27 cellular contexts compared by ENCODE assay signal in genomic region chr3:116367761-116368395, GRCh38.
"Had no signal": no experiment of that assay in that cellular context is flagged by ENCODE, and none has a peak within 500 bp of the region (broad histone marks: within the 10 kb centered on the region; RNA-seq: fewer than 3 reads in every experiment).

No MANE protein-coding gene starts in this region.

- H3K27me3 ChIP-seq: dorsolateral prefrontal cortex, gastrocnemius medialis, left lung, neutrophil, pancreas, sigmoid colon, stomach, thyroid gland, vagina had no signal

- H3K4me3 ChIP-seq: dorsolateral prefrontal cortex, gastrocnemius medialis, left lung, mucosa of descending colon, pancreas, sigmoid colon, stomach, thyroid gland, vagina had no signal

- DNase-seq: effector CD4-positive, alpha-beta T cell; endodermal cell; foreskin fibroblast; gastrocnemius medialis; head of caudate nucleus; kidney; left cardiac atrium; left lung; mesenchymal stem cell; mucosa of descending colon; naive B cell; pancreas; right cardiac atrium; sigmoid colon; stimulated activated CD4-positive, alpha-beta T cell treated with anti-CD3 and anti-CD28 coated beads, Interleukin-2, amount 100 ng/mL, for 24 hours; stimulated activated CD4-positive, alpha-beta T cell treated with anti-CD3 and anti-CD28 coated beads, Interleukin-4, amount 100 ng/mL, for 24 hours; stimulated activated naive CD4-positive, alpha-beta T cell treated with Interleukin-2 at 50 U/mL for 16 hours; stomach; trophoblast cell had no signal

- H3K27ac ChIP-seq: dorsolateral prefrontal cortex, epithelial cell of prostate, gastrocnemius medialis, left lung, neutrophil, pancreas, sigmoid colon, stomach, thyroid gland, vagina had no signal

- ATAC-seq: esophagus mucosa; gastrocnemius medialis; left cardiac atrium; left lung; mucosa of descending colon; natural killer cell treated with Interleukin-12 subunit alpha and Interleukin-12 subunit beta and Interleukin-15 and Interleukin-18, amount 100 ng/mL, for 72 hours; right cardiac atrium; stimulated activated effector memory CD8-positive, alpha-beta T cell treated with anti-CD3 and anti-CD28 coated beads, Interleukin-12 subunit alpha, Interleukin-12 subunit beta, amount 100 ng/mL, for 72 hours had no signal

- FAIRE-seq: kidney, pancreas had no signal

- H3K9me3 ChIP-seq: gastrocnemius medialis, left lung, mucosa of descending colon, neutrophil, pancreas, sigmoid colon, stomach, thyroid gland, vagina had no signal

- H3K4me1 ChIP-seq: gastrocnemius medialis, left lung, pancreas, sigmoid colon, stomach, thyroid gland, vagina had no signal

- H3K36me3 ChIP-seq: gastrocnemius medialis, left lung, neutrophil, pancreas, sigmoid colon, stomach, thyroid gland, vagina had no signal
